23 cellular contexts compared by ENCODE assay signal in genomic region chr12:21521541-21521940, GRCh38.
"Had no signal": no experiment of that assay in that cellular context is flagged by ENCODE, and none has a peak within 500 bp of the region (broad histone marks: within the 10 kb centered on the region; RNA-seq: fewer than 3 reads in every experiment).

No MANE protein-coding gene starts in this region.

- H3K27ac ChIP-seq: KMS-11, SJSA1, SK-N-MC had no signal

- H3K4me3 ChIP-seq: SJSA1, SK-N-MC had no signal

- ATAC-seq: HepG2 had no signal

- H3K4me1 ChIP-seq: SJSA1 had no signal

- DNase-seq: IMR-90, Kasumi-1, MV-4-11, NCI-H1048, NCI-H1105, NCI-H1417, NCI-H1436 treated with DMSO at 0.1 percent for 48 hours, NCI-H187, NCI-H2029, NCI-H2081 treated with DMSO at 0.1 percent for 48 hours, NCI-H2171, NCI-H226, NCI-H446 treated with DMSO at 0.1 percent for 48 hours, NCI-H510A treated with DMSO at 0.1 percent for 48 hours, NCI-H526, NCI-H82, Right ventricle myocardium superior, RPMI8226, SIG-M5 had no signal

- H3K9me3 ChIP-seq: SJSA1 had no signal
